In the genomic region with DNA sequence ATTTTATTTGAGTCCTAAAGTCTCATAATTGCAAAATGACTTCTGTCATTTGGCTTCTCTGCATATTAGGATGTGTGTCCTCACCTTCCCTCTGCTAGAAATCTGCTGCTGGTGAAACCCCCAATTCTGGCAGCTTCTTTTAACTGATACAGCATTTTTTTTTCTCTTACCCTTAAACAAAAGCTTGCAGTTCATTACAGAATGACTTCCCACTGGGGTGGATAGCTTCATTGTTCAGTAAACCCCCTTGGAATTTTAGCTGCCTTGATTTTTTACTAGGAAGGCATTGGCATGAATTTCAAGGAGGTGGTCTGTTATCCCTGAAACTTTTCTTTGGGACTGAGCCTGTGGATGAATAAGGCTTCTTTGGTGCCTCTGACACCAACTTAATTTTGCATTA, we compare ENCODE assay signal across 18 cellular contexts. TPM values are rescaled to one million over a fixed set of nuclear protein-coding genes. Genes with fewer than 3 reads are reported as not detected.
"Had no signal": no experiment of that assay in that cellular context is flagged by ENCODE, and none has a peak within 500 bp of the region (broad histone marks: within the 10 kb centered on the region; RNA-seq: fewer than 3 reads in every experiment).

No MANE protein-coding gene starts in this region.

- H3K4me3 ChIP-seq: ascending aorta, lung, ovary, prostate gland, thyroid gland, upper lobe of right lung had no signal

- H3K9me3 ChIP-seq: ascending aorta, ovary, prostate gland, thyroid gland, upper lobe of right lung had no signal

- DNase-seq: activated CD4-positive, alpha-beta T cell treated with anti-CD3 and anti-CD28 coated beads, Interleukin-2, amount 10 ng/mL, durations not matched to agents 7 days and 5 days; activated CD4-positive, CD25-positive, alpha-beta regulatory T cell treated with anti-CD3 and anti-CD28 coated beads, Interleukin-2, amount 50 U/mL, for 72 hours; activated CD8-positive, alpha-beta T cell treated with anti-CD3 and anti-CD28 coated beads, Interleukin-2, amount 10 ng/mL, durations not matched to agents 7 days and 5 days; effector memory CD8-positive, alpha-beta T cell; glutamatergic neuron; hypothalamus; naive thymus-derived CD4-positive, alpha-beta T cell; ovary; stimulated activated CD4-positive, alpha-beta T cell treated with anti-CD3 and anti-CD28 coated beads, Interleukin-12 subunit alpha, Interleukin-12 subunit beta, amount 100 ng/mL, for 4 hours; stimulated activated CD4-positive, alpha-beta T cell treated with anti-CD3 and anti-CD28 coated beads, Interleukin-4, amount 100 ng/mL, for 4 hours; stimulated activated naive CD8-positive, alpha-beta T cell treated with anti-CD3 and anti-CD28 coated beads, Interleukin-15, Interleukin-2, amounts not matched to agents 100 U/mL and 50 U/mL, for 24 hours; thyroid gland; upper lobe of right lung had no signal

- H3K27ac ChIP-seq: ascending aorta, ovary, prostate gland, thyroid gland, upper lobe of right lung, VCaP had no signal

- H3K4me1 ChIP-seq: ascending aorta, prostate gland, thyroid gland, upper lobe of right lung had no signal

- H3K36me3 ChIP-seq: ovary, prostate gland, thyroid gland had no signal

- H3K27me3 ChIP-seq: ascending aorta, ovary, thyroid gland, upper lobe of right lung had no signal

RNA-seq across cellular contexts. Expression of gene COLGALT2, which starts 30.8 kb away (rescaled TPM):
- total RNA-seq: endothelial cell of umbilical vein had no signal
